In the genomic region with DNA sequence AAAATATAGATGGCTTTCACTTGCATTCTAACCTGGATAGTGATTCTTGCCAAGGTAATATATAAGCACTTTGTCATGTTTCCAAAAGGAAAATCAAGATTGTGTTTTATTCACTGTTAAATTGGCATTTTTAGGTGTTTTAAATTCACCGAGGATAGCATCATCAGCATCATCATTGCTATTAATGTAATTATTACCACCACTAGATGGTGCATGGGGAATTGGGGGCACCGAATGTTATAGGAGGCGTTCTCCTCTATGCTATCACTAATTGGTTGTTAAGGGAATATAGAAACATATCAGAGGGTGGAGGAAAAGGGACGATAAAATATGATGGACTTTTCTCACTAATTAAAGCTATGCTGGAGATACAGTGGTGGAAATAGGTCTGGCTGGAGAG, we compare ENCODE assay signal across 8 cellular contexts.
A peak's percentile ranks its signal among the peaks of the same experiment; 100 is the strongest.
DNase-seq lines count a peak whose midpoint lies in the region; ATAC-seq and TF ChIP-seq lines count a peak whose summit lies in the region.

No MANE protein-coding gene starts in this region.

- H3K9me3 ChIP-seq in smooth muscle cell (replicated peaks; ENCODE audit: low read depth): no peaks in the 10 kb centered on the region

- ATAC-seq in activated B cell treated with CpG ODN at 0.5 μM for 24 hours (ENCODE audit: low read depth) (peak; percentile 73), HG03108 (IDR thresholded peaks at IDR 0.05; ENCODE audit: unreplicated experiment) (no peak)

- no peak overlapping the region for H3K27ac ChIP-seq in smooth muscle cell (ENCODE audit: low read depth)

- H4K20me1 ChIP-seq in smooth muscle cell (ENCODE audit: low read depth): no peaks in the 10 kb centered on the region

- H3K4me3 Mint-ChIP-seq in activated CD4-positive, alpha-beta T cell treated with anti-CD3 and anti-CD28 coated beads, Interleukin-2, amount 10 ng/mL, durations not matched to agents 24 days and 14 days: no peak overlapping the region
- H3K4me3 Mint-ChIP-seq in activated B cell treated with CpG ODN at 0.5 μM for 24 hours (no peak overlapping the region), osteocyte (ENCODE audit: unreplicated experiment) (no peak overlapping the region)

- 92% methylated on average over 4 of the region's 4 CpGs for WGBS in smooth muscle cell (ENCODE audit: low lambda C conversion rate)

- peaks cover 7% of the 10 kb centered on the region for H3K27me3 Mint-ChIP-seq in activated CD4-positive, alpha-beta T cell treated with anti-CD3 and anti-CD28 coated beads, Interleukin-2, amount 10 ng/mL, durations not matched to agents 24 days and 14 days
- H3K27me3 Mint-ChIP-seq in activated B cell treated with CpG ODN at 0.5 μM for 24 hours (no peaks in the 10 kb centered on the region), osteocyte (ENCODE audit: unreplicated experiment) (no peaks in the 10 kb centered on the region)

- no peak overlapping the region for H2AFZ ChIP-seq in smooth muscle cell (ENCODE audit: low read depth)

- H3F3A ChIP-seq in smooth muscle cell (ENCODE audit: low read depth): no peaks in the 10 kb centered on the region

- TF ChIP-seq CTCF in HFF-Myc (IDR thresholded peaks at IDR 0.05; ENCODE audit: low read depth, low read length, missing control alignments) (peak; percentile 12), activated B cell treated with CpG ODN at 0.5 μM for 24 hours (IDR thresholded peaks at IDR 0.05) (no peak), osteocyte (IDR thresholded peaks at IDR 0.05) (peak; percentile 20), smooth muscle cell (IDR thresholded peaks at IDR 0.05; ENCODE audit: borderline replicate concordance, insufficient read depth, poor library complexity, severe bottlenecking) (no peak)

- H3K9ac ChIP-seq in smooth muscle cell (ENCODE audit: low read depth): no peak overlapping the region

- no peaks in the 10 kb centered on the region for H3K4me1 ChIP-seq in smooth muscle cell (ENCODE audit: low read depth)

- CTCF ChIA-PET in activated B cell treated with CpG ODN at 0.5 μM for 24 hours (lab: Charles Lee): interaction anchor here (0.7 to 3.9 kb wide), 15 partner anchors 11 to 163 kb away, joined by 3 to 53 read pairs (median 4); no protein-coding TSS in a partner anchor

- H3K4me3 ChIP-seq in HFF-Myc (replicated peaks; ENCODE audit: low read depth, low read length) (no peak overlapping the region), smooth muscle cell (no peak overlapping the region)

- H3K36me3 ChIP-seq in smooth muscle cell (ENCODE audit: low read depth): no peaks in the 10 kb centered on the region

- intact Hi-C loops in activated CD4-positive, alpha-beta T cell treated with anti-CD3 and anti-CD28 coated beads, Interleukin-2, amount 10 ng/mL, durations not matched to agents 24 days and 14 days (cut with micrococcal nuclease): loop anchor here (1.0 to 5.0 kb wide), 3 partner anchors 54 to 359 kb away; no protein-coding TSS in a partner anchor
- intact Hi-C loops in activated B cell treated with CpG ODN at 0.5 μM for 24 hours (cut with micrococcal nuclease): loop anchor here (1.0 to 5.0 kb wide), 6 partner anchors 34 to 645 kb away; no protein-coding TSS in a partner anchor

- H3K4me1 Mint-ChIP-seq in activated CD4-positive, alpha-beta T cell treated with anti-CD3 and anti-CD28 coated beads, Interleukin-2, amount 10 ng/mL, durations not matched to agents 24 days and 14 days: peaks cover 8% of the 10 kb centered on the region
- H3K4me1 Mint-ChIP-seq in activated B cell treated with CpG ODN at 0.5 μM for 24 hours: peaks cover 9% of the 10 kb centered on the region
- no peaks in the 10 kb centered on the region for H3K4me1 Mint-ChIP-seq in osteocyte (ENCODE audit: unreplicated experiment)

- POLR2A ChIA-PET in activated B cell treated with CpG ODN at 0.5 μM for 24 hours (lab: Charles Lee): interaction anchor here (0.8 kb wide), 1 partner anchor 52 kb away, joined by 9 read pairs; no protein-coding TSS in a partner anchor

- no peak overlapping the region for H3K4me2 ChIP-seq in smooth muscle cell

- peak; percentile 68 for DNase-seq in activated CD4-positive, alpha-beta T cell treated with anti-CD3 and anti-CD28 coated beads, Interleukin-2, amount 10 ng/mL, durations not matched to agents 24 days and 14 days
- no peak for DNase-seq in activated CD4-positive, alpha-beta T cell treated with anti-CD3 and anti-CD28 coated beads for 1 hour
- no peak for DNase-seq in HFF-Myc (ENCODE audit: extremely low read depth, low read depth)
- DNase-seq in activated B cell treated with CpG ODN at 0.5 μM for 24 hours: no peak
- no peak for DNase-seq in osteocyte (ENCODE audit: extremely low spot score, unreplicated experiment)
- DNase-seq in smooth muscle cell (lab: John Stamatoyannopoulos, UW; ENCODE audit: unreplicated experiment): no peak
- no peak for DNase-seq in stimulated activated CD4-positive, alpha-beta T cell treated with anti-CD3 and anti-CD28 coated beads, Interleukin-1b, Interleukin-23, amount 100 ng/mL, for 48 hours

- no peaks in the 10 kb centered on the region for H3K27me3 ChIP-seq in smooth muscle cell (ENCODE audit: low read depth)

- H3K9me3 Mint-ChIP-seq in activated CD4-positive, alpha-beta T cell treated with anti-CD3 and anti-CD28 coated beads, Interleukin-2, amount 10 ng/mL, durations not matched to agents 24 days and 14 days: no peaks in the 10 kb centered on the region
- H3K9me3 Mint-ChIP-seq in activated B cell treated with CpG ODN at 0.5 μM for 24 hours (no peaks in the 10 kb centered on the region), osteocyte (ENCODE audit: unreplicated experiment) (no peaks in the 10 kb centered on the region)

- no peak overlapping the region for H3K27ac Mint-ChIP-seq in activated CD4-positive, alpha-beta T cell treated with anti-CD3 and anti-CD28 coated beads, Interleukin-2, amount 10 ng/mL, durations not matched to agents 24 days and 14 days
- H3K27ac Mint-ChIP-seq in activated B cell treated with CpG ODN at 0.5 μM for 24 hours (no peak overlapping the region), osteocyte (ENCODE audit: unreplicated experiment) (no peak overlapping the region)

- no peaks in the 10 kb centered on the region for H3K79me2 ChIP-seq in smooth muscle cell (ENCODE audit: low read depth)

- H3K36me3 Mint-ChIP-seq in activated CD4-positive, alpha-beta T cell treated with anti-CD3 and anti-CD28 coated beads, Interleukin-2, amount 10 ng/mL, durations not matched to agents 24 days and 14 days (ENCODE audit: low read depth): no peaks in the 10 kb centered on the region
- H3K36me3 Mint-ChIP-seq in activated B cell treated with CpG ODN at 0.5 μM for 24 hours (ENCODE audit: low read depth): no peaks in the 10 kb centered on the region
- no peaks in the 10 kb centered on the region for H3K36me3 Mint-ChIP-seq in osteocyte (ENCODE audit: unreplicated experiment)

Comparison
In these comparisons a context has a peak if more than half of its experiments do, and no peak if none do; other contexts are left out.
1. CTCF ChIP-seq: peak in HFF-Myc (single experiment) and osteocyte (single experiment); none in activated B cell treated with CpG ODN at 0.5 μM for 24 hours (single experiment) and smooth muscle cell (single experiment).